In genomic region chr5:174409971-174410370, GRCh38 we compare ENCODE assay signal across 18 cellular contexts.
DNase-seq lines count a peak whose midpoint lies in the region; ATAC-seq and TF ChIP-seq lines count a peak whose summit lies in the region.
"Had no signal": no experiment of that assay in that cellular context is flagged by ENCODE, and none has a peak within 500 bp of the region (broad histone marks: within the 10 kb centered on the region; RNA-seq: fewer than 3 reads in every experiment).

No MANE protein-coding gene starts in this region.

- no peak overlapping the region for H3K27ac Mint-ChIP-seq in endodermal cell
- H3K27ac Mint-ChIP-seq: B cell; CD8-positive, alpha-beta T cell had no signal

- 93% methylated on average over 1 of the region's 1 CpG; no CpG with 5 or more reads in 1 of the 2 experiments for WGBS in endodermal cell (ENCODE audit: insufficient coverage in 1 of 2, insufficient read length in 1 of 2), 2 experiments
- no CpG with 5 or more reads among the region's 1 CpG for WGBS in trophoblast cell (ENCODE audit: extremely low coverage, insufficient coverage, insufficient read length)
- WGBS in right lobe of liver (ENCODE audit: insufficient coverage, low coverage, low lambda C conversion rate, missing lambda C conversion rate): 50% methylated on average over 1 of the region's 1 CpG

- H4K12ac ChIP-seq in trophoblast cell (ENCODE audit: low read depth, low read length): no peak overlapping the region

- ATAC-seq in right lobe of liver: no peak
- ATAC-seq: CD8-positive, alpha-beta T cell had no signal

- H3K9me3 ChIP-seq in endodermal cell (ENCODE audit: control insufficient read depth, low read length): peaks cover 10% of the 10 kb centered on the region
- H3K9me3 ChIP-seq in trophoblast cell (ENCODE audit: insufficient read depth, low read depth, low read length): no peaks in the 10 kb centered on the region
- H3K9me3 ChIP-seq in right lobe of liver: no peaks in the 10 kb centered on the region
- H3K9me3 ChIP-seq: BLaER1 treated with 17β-estradiol and CSF1 and Interleukin-3, amounts not matched to agents 10 nM and 100 nM; HAP-1 had no signal

- H2AFZ ChIP-seq in trophoblast cell (ENCODE audit: insufficient read depth, low read length, poor library complexity): no peak overlapping the region
- H2AFZ ChIP-seq: GM23248 had no signal

- TF ChIP-seq CTCF in endodermal cell (conservative IDR thresholded peaks at IDR 0.05) (no peak), right lobe of liver (IDR thresholded peaks at IDR 0.05) (no peak)

- intact Hi-C loops in right lobe of liver (cut with DNase I): no loop called here

- DNase-seq in A172 (ENCODE audit: low spot score) (peak; percentile 49), M059J (ENCODE audit: low read depth) (peak; percentile 50), endodermal cell (no peak), trophoblast cell (no peak), amygdala (lab: John Stamatoyannopoulos, UW) (no peak), right lobe of liver (no peak), DMS 273 (lab: John Stamatoyannopoulos, UW; ENCODE audit: unreplicated experiment) (no peak)
- DNase-seq: 8988T; Calu3; CD8-positive, alpha-beta T cell; DMS 273 treated with DMSO at 0.1 percent for 48 hours; DMS53; DND-41; EL; GM23248 had no signal

- no peak overlapping the region for H3K23ac ChIP-seq in trophoblast cell (ENCODE audit: low read length)

- H2BK5ac ChIP-seq in trophoblast cell (ENCODE audit: low read depth, low read length, poor library complexity): peak overlapping the region; percentile 13

- peak overlapping the region; percentile 12 for H3K4ac ChIP-seq in trophoblast cell (ENCODE audit: low read depth, low read length)

- H3K9ac ChIP-seq in endodermal cell (ENCODE audit: extremely low read depth, low read length, poor library complexity, severe bottlenecking) (no peak overlapping the region), trophoblast cell (ENCODE audit: low read length) (no peak overlapping the region)
- H3K9ac ChIP-seq: BLaER1 treated with 17β-estradiol and CSF1 and Interleukin-3, amounts not matched to agents 10 nM and 100 nM; GM23248 had no signal

- H3K27me3 ChIP-seq in endodermal cell (ENCODE audit: control insufficient read depth, insufficient read depth, low read length, poor library complexity, severe bottlenecking) (no peaks in the 10 kb centered on the region), trophoblast cell (ENCODE audit: insufficient read depth, low read length) (no peaks in the 10 kb centered on the region), right lobe of liver (peaks cover 0 to 10% of the 10 kb centered on the region in 2 donors)
- H3K27me3 ChIP-seq: BLaER1 treated with 17β-estradiol and CSF1 and Interleukin-3, amounts not matched to agents 10 nM and 100 nM had no signal

- no peak overlapping the region for H3K4me3 Mint-ChIP-seq in endodermal cell
- H3K4me3 Mint-ChIP-seq: B cell; CD8-positive, alpha-beta T cell had no signal

- no peaks in the 10 kb centered on the region for H3K27me3 Mint-ChIP-seq in endodermal cell (ENCODE audit: insufficient read depth)

- H2BK12ac ChIP-seq in trophoblast cell (ENCODE audit: low read length): peak overlapping the region; percentile 26

- H3K4me3 ChIP-seq in endodermal cell (ENCODE audit: low read length): peak overlapping the region; percentile 26
- no peak overlapping the region for H3K4me3 ChIP-seq in trophoblast cell (ENCODE audit: low read depth, low read length)
- no peak overlapping the region for H3K4me3 ChIP-seq in right lobe of liver
- H3K4me3 ChIP-seq: BLaER1 treated with 17β-estradiol and CSF1 and Interleukin-3, amounts not matched to agents 10 nM and 100 nM; GM23248; HAP-1 had no signal

- H3K79me2 ChIP-seq in trophoblast cell (ENCODE audit: control insufficient read depth, insufficient read depth, low read length, poor library complexity): peaks cover 1% of the 10 kb centered on the region

- peaks cover 5% of the 10 kb centered on the region for H3K36me3 Mint-ChIP-seq in endodermal cell (ENCODE audit: low read depth)
- H3K36me3 Mint-ChIP-seq: CD8-positive, alpha-beta T cell had no signal

- H3K9me3 Mint-ChIP-seq in endodermal cell: peaks cover 10% of the 10 kb centered on the region
- H3K9me3 Mint-ChIP-seq: CD8-positive, alpha-beta T cell had no signal

- H3K79me1 ChIP-seq in trophoblast cell (ENCODE audit: low read length): peaks cover 22% of the 10 kb centered on the region

- no peak for TF ChIP-seq POLR2A in right lobe of liver (IDR thresholded peaks at IDR 0.05)

- H2BK120ac ChIP-seq in trophoblast cell (ENCODE audit: insufficient read depth, low read length, poor library complexity): peak overlapping the region; percentile 68

- H3K4me1 ChIP-seq in endodermal cell (ENCODE audit: control insufficient read depth, insufficient read depth, low read length) (peaks cover 13% of the 10 kb centered on the region), trophoblast cell (ENCODE audit: control insufficient read depth in 1 of 2, insufficient read depth in 2 of 2, low read length in 2 of 2) (peaks cover 3 to 19% of the 10 kb centered on the region in 2 experiments), right lobe of liver (no peaks in the 10 kb centered on the region)
- H3K4me1 ChIP-seq: HAP-1 had no signal

- H3K18ac ChIP-seq in trophoblast cell (ENCODE audit: low read length): no peak overlapping the region

- H3K4me2 ChIP-seq in trophoblast cell (ENCODE audit: low read length): no peak overlapping the region
- H3K4me2 ChIP-seq: BLaER1 treated with 17β-estradiol and CSF1 and Interleukin-3, amounts not matched to agents 10 nM and 100 nM had no signal

- no peaks in the 10 kb centered on the region for H3K36me3 ChIP-seq in endodermal cell (ENCODE audit: control insufficient read depth, insufficient read depth, low read length)
- no peaks in the 10 kb centered on the region for H3K36me3 ChIP-seq in trophoblast cell (ENCODE audit: control insufficient read depth in 1 of 2, insufficient read depth in 2 of 2, low read length in 2 of 2)
- H3K36me3 ChIP-seq in right lobe of liver: no peaks in the 10 kb centered on the region
- H3K36me3 ChIP-seq: BLaER1 treated with 17β-estradiol and CSF1 and Interleukin-3, amounts not matched to agents 10 nM and 100 nM; HAP-1 had no signal

- no peak overlapping the region for H2AK5ac ChIP-seq in trophoblast cell (ENCODE audit: low read length)

- H3K27ac ChIP-seq in endodermal cell (ENCODE audit: low read depth, low read length): no peak overlapping the region
- H3K27ac ChIP-seq in trophoblast cell (ENCODE audit: low read depth, low read length): no peak overlapping the region
- H3K27ac ChIP-seq in right lobe of liver: no peak overlapping the region
- H3K27ac ChIP-seq: BLaER1 treated with 17β-estradiol and CSF1 and Interleukin-3, amounts not matched to agents 10 nM and 100 nM; GM23248 had no signal

- H4K91ac ChIP-seq in trophoblast cell (ENCODE audit: low read depth, low read length): peak overlapping the region; percentile 44

- no peak overlapping the region for H4K8ac ChIP-seq in trophoblast cell (ENCODE audit: low read depth, low read length)

- H3K4me1 Mint-ChIP-seq in endodermal cell: peaks cover 36% of the 10 kb centered on the region
- H3K4me1 Mint-ChIP-seq: B cell had no signal

- peak overlapping the region; percentile 34 for H3K14ac ChIP-seq in trophoblast cell (ENCODE audit: low read length)

Comparison
In these comparisons a context has a peak if more than half of its experiments do, and no peak if none do; other contexts are left out.
1. DNase-seq: peak in A172 (single experiment) and M059J (single experiment); none in endodermal cell (single experiment), trophoblast cell (0 of 2), amygdala (0 of 56), right lobe of liver (0 of 3) and DMS 273 (single experiment).